Comparison of ENCODE assay signal across 21 cellular contexts in genomic region chr6:137740967-137741761, GRCh38.
DNase-seq lines count a peak whose midpoint lies in the region; ATAC-seq, FAIRE-seq and TF ChIP-seq lines count a peak whose summit lies in the region.
"Had no signal": no experiment of that assay in that cellular context is flagged by ENCODE, and none has a peak within 500 bp of the region (broad histone marks: within the 10 kb centered on the region; RNA-seq: fewer than 3 reads in every experiment).

No MANE protein-coding gene starts in this region.

- H3K79me2 ChIP-seq in DND-41 (ENCODE audit: insufficient read depth, low read length) = no peaks in the 10 kb centered on the region

- no peak for DNase-seq in DND-41
- no peak for DNase-seq in GM12891 (ENCODE audit: insufficient read length, low spot score)
- DNase-seq in NCI-H460 (ENCODE audit: extremely low read depth, low read depth) = peak; percentile 79
- DNase-seq in foreskin keratinocyte = no peak
- DNase-seq in HPDE6-E6E7 (ENCODE audit: extremely low spot score) = no peak
- no peak for DNase-seq in NOMO-1 treated with dmso at 0.1 percent for 144 hours (lab: John Stamatoyannopoulos, UW; ENCODE audit: unreplicated experiment)
- DNase-seq in NCI-H2029 (lab: John Stamatoyannopoulos, UW) = no peak
- DNase-seq: ACHN; activated CD4-positive, alpha-beta T cell treated with anti-CD3 and anti-CD28 coated beads for 4 hours; activated CD8-positive, alpha-beta memory T cell treated with anti-CD3 and anti-CD28 coated beads, Interleukin-2, amount 10 ng/mL, durations not matched to agents 7 days and 5 days; C1 segment of cervical spinal cord; cerebellar nuclear complex; left lung; NCI-H1694; Right ventricle myocardium superior; stimulated activated CD4-positive, alpha-beta T cell treated with anti-CD3 and anti-CD28 coated beads, Interleukin-2, amount 100 ng/mL, for 24 hours; stimulated activated naive CD4-positive, alpha-beta T cell; SW 1271 had no signal

- H3K27ac ChIP-seq in DND-41 (ENCODE audit: low read length) (peak overlapping the region; percentile 97), foreskin keratinocyte (no peak overlapping the region)
- H3K27ac ChIP-seq: left lung had no signal

- H3K9me3 ChIP-seq in DND-41 (ENCODE audit: insufficient read depth, low read length, severe bottlenecking) = no peaks in the 10 kb centered on the region
- H3K9me3 ChIP-seq: HAP-1, left lung had no signal

- H3K4me2 ChIP-seq in DND-41 (ENCODE audit: insufficient read depth, low read length) = no peak overlapping the region

- peak; percentile 44 for TF ChIP-seq CTCF in DND-41 (IDR thresholded peaks at IDR 0.05; ENCODE audit: borderline replicate concordance, extremely low read depth, low read length, poor library complexity, severe bottlenecking)
- peak; percentile 20 for TF ChIP-seq CTCF in foreskin keratinocyte (conservative IDR thresholded peaks at IDR 0.05)

- H2AFZ ChIP-seq in DND-41 (ENCODE audit: low read depth, low read length) = no peak overlapping the region

- no peak for TF ChIP-seq POLR2A in GM12891 (IDR thresholded peaks at IDR 0.05; ENCODE audit: low read depth, low read length)

- no peaks in the 10 kb centered on the region for H3K36me3 ChIP-seq in DND-41 (ENCODE audit: insufficient read depth, low read length)
- H3K36me3 ChIP-seq: HAP-1, left lung had no signal

- H3K27me3 ChIP-seq in DND-41 (ENCODE audit: insufficient read depth, low read length, poor library complexity) (no peaks in the 10 kb centered on the region), foreskin keratinocyte (no peaks in the 10 kb centered on the region)
- H3K27me3 ChIP-seq: left lung had no signal

- ATAC-seq in DND-41 (ENCODE audit: insufficient read depth, low read depth) (no peak), foreskin keratinocyte (no peak), HG03139 (IDR thresholded peaks at IDR 0.05; ENCODE audit: unreplicated experiment) (no peak)
- ATAC-seq: activated CD8-positive, alpha-beta memory T cell treated with anti-CD3 and anti-CD28 coated beads, Interleukin-2, amount 10 ng/mL, durations not matched to agents 7 days and 5 days; esophagus mucosa; left lung had no signal

- no peaks in the 10 kb centered on the region for H4K20me1 ChIP-seq in DND-41 (ENCODE audit: insufficient read depth, low read length)

- FAIRE-seq in GM12891 (lab: Jason Lieb, UNC) = peak; percentile 38

- no peak overlapping the region for H3K4me3 ChIP-seq in DND-41 (ENCODE audit: low read depth in 1 of 2, low read length in 2 of 2)
- H3K4me3 ChIP-seq: HAP-1, left lung had no signal

- H3K4me1 ChIP-seq in DND-41 (ENCODE audit: insufficient read depth, low read length) (peaks cover 89% of the 10 kb centered on the region), foreskin keratinocyte (peaks cover 10% of the 10 kb centered on the region)
- H3K4me1 ChIP-seq: HAP-1 had no signal

- no peak overlapping the region for H3K9ac ChIP-seq in DND-41 (ENCODE audit: low read depth, low read length)

TF ChIP-seq in GM12891, 5 proteins besides CTCF, POLR2A, EP300 and RAD21:
- TF ChIP-seq PAX5 (IDR thresholded peaks at IDR 0.05; ENCODE audit: insufficient read depth, low read length, severe bottlenecking) (no peak), TAF1 (IDR thresholded peaks at IDR 0.05; ENCODE audit: low read depth, low read length) (no peak), SPI1 (IDR thresholded peaks at IDR 0.05; ENCODE audit: low read depth, low read length) (no peak), POU2F2 (IDR thresholded peaks at IDR 0.05; ENCODE audit: low read depth, low read length) (no peak), POLR2AphosphoS5 (IDR thresholded peaks at IDR 0.05; ENCODE audit: low read depth, low read length) (no peak)
